In the genomic region with DNA sequence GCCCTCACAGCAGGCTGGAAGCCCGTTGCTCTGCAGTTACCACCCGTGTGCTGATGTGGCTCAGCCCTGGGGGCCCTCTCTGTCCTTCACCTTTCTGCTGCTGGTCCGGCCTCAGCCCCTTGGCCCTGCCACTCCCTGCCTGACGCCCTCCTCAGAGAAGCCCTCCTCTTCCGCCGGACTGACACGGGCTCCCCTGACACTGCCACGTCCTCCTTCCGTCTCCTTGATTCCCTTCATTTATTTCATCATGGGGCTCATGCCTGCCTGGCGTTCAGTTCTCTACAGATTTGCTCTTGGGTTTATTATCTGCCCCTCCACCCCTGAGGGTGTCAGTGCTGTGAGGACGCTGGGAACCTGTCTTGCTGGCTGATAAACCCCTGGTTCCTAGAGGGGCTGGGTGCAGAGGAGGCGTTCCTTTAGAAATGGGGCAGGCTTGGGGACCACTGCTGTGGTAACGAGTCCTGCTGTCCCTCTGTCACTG, we compare ENCODE assay signal across 2 cellular contexts.
TF ChIP-seq lines count a peak whose summit lies in the region.

No MANE protein-coding gene starts in this region.

TF ChIP-seq in GM23338, 12 proteins besides CTCF, POLR2A, EP300 and RAD21:
- TF ChIP-seq, protein P1, sequence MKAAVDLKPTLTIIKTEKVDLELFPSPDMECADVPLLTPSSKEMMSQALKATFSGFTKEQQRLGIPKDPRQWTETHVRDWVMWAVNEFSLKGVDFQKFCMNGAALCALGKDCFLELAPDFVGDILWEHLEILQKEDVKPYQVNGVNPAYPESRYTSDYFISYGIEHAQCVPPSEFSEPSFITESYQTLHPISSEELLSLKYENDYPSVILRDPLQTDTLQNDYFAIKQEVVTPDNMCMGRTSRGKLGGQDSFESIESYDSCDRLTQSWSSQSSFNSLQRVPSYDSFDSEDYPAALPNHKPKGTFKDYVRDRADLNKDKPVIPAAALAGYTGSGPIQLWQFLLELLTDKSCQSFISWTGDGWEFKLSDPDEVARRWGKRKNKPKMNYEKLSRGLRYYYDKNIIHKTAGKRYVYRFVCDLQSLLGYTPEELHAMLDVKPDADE (IDR thresholded peaks at IDR 0.05): no peak
- no peak for TF ChIP-seq ZNF114 (CRISPR knock-in tag; IDR thresholded peaks at IDR 0.05)
- TF ChIP-seq JUNB (IDR thresholded peaks at IDR 0.05; ENCODE audit: unreplicated experiment): no peak

TF ChIP-seq in K562, 482 proteins besides CTCF, POLR2A, EP300 and RAD21:
- TF ChIP-seq KDM2B (CRISPR knock-in tag; IDR thresholded peaks at IDR 0.05): no peak
- no peak for TF ChIP-seq RAD51 (IDR thresholded peaks at IDR 0.05; ENCODE audit: borderline replicate concordance, low read depth)
- TF ChIP-seq XRCC5 (IDR thresholded peaks at IDR 0.05; ENCODE audit: low read depth, low read length): no peak
- no peak for TF ChIP-seq GATAD2B (IDR thresholded peaks at IDR 0.05; ENCODE audit: borderline replicate concordance)
- no peak for TF ChIP-seq SMARCA5 (IDR thresholded peaks at IDR 0.05)
- TF ChIP-seq, protein P2, sequence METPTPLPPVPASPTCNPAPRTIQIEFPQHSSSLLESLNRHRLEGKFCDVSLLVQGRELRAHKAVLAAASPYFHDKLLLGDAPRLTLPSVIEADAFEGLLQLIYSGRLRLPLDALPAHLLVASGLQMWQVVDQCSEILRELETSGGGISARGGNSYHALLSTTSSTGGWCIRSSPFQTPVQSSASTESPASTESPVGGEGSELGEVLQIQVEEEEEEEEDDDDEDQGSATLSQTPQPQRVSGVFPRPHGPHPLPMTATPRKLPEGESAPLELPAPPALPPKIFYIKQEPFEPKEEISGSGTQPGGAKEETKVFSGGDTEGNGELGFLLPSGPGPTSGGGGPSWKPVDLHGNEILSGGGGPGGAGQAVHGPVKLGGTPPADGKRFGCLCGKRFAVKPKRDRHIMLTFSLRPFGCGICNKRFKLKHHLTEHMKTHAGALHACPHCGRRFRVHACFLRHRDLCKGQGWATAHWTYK (CRISPR knock-in tag; IDR thresholded peaks at IDR 0.05): no peak
- no peak for TF ChIP-seq CHD1 (IDR thresholded peaks at IDR 0.05; ENCODE audit: low read length)
- no peak for TF ChIP-seq FOXK1 (CRISPR knock-in tag; IDR thresholded peaks at IDR 0.05; ENCODE audit: borderline replicate concordance)
- TF ChIP-seq NR3C1 (CRISPR knock-in tag; IDR thresholded peaks at IDR 0.05): no peak
- TF ChIP-seq EHMT2 (IDR thresholded peaks at IDR 0.05): no peak
- no peak for TF ChIP-seq C11orf30 (IDR thresholded peaks at IDR 0.05; ENCODE audit: low read depth)
- no peak for TF ChIP-seq SPI1 (IDR thresholded peaks at IDR 0.05; ENCODE audit: borderline replicate concordance, low read depth, low read length)
- TF ChIP-seq RFX1 (IDR thresholded peaks at IDR 0.05): no peak
- TF ChIP-seq, protein P3, sequence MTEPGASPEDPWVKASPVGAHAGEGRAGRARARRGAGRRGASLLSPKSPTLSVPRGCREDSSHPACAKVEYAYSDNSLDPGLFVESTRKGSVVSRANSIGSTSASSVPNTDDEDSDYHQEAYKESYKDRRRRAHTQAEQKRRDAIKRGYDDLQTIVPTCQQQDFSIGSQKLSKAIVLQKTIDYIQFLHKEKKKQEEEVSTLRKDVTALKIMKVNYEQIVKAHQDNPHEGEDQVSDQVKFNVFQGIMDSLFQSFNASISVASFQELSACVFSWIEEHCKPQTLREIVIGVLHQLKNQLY (CRISPR knock-in tag; conservative IDR thresholded peaks at IDR 0.05): no peak
- TF ChIP-seq ZNF354B (CRISPR knock-in tag; IDR thresholded peaks at IDR 0.05): no peak
- TF ChIP-seq ZFX (CRISPR knock-in tag; IDR thresholded peaks at IDR 0.05): no peak
- no peak for TF ChIP-seq ZBTB7A (IDR thresholded peaks at IDR 0.05; ENCODE audit: borderline replicate concordance, control insufficient read depth, low read depth, low read length)
